10 cellular contexts compared by ENCODE assay signal in genomic region chr18:54945726-54946125, GRCh38. TPM values are rescaled to one million over a fixed set of nuclear protein-coding genes. Genes with fewer than 3 reads are reported as not detected.
DNase-seq lines count a peak whose midpoint lies in the region; ATAC-seq, FAIRE-seq and TF ChIP-seq lines count a peak whose summit lies in the region.
"Had no signal": no experiment of that assay in that cellular context is flagged by ENCODE, and none has a peak within 500 bp of the region (broad histone marks: within the 10 kb centered on the region; RNA-seq: fewer than 3 reads in every experiment).

No MANE protein-coding gene starts in this region.

- H3K9me3 Mint-ChIP-seq in astrocyte (ENCODE audit: unreplicated experiment): no peaks in the 10 kb centered on the region
- H3K9me3 Mint-ChIP-seq in memory B cell: no peaks in the 10 kb centered on the region

- TF ChIP-seq EP300 in A549 (IDR thresholded peaks at IDR 0.05): no peak

- H3K4me3 Mint-ChIP-seq in astrocyte (ENCODE audit: unreplicated experiment) (no peak overlapping the region), memory B cell (peak overlapping the region; percentile 89)

- 41% methylated on average over 2 of the region's 2 CpGs for WGBS in A549 (ENCODE audit: missing lambda C conversion rate)

- no peaks in the 10 kb centered on the region for H3K79me2 ChIP-seq in astrocyte (ENCODE audit: insufficient read depth, low read length)

- TF ChIP-seq RAD21 in A549 (conservative IDR thresholded peaks at IDR 0.05 in 1 of 2, IDR thresholded peaks at IDR 0.05 in 1 of 2): no peak

- POLR2A ChIA-PET in A549 (lab: Yijun Ruan, JAX): no interaction called here

- no peaks in the 10 kb centered on the region for H3K36me3 ChIP-seq in astrocyte (ENCODE audit: insufficient read depth, low read length)
- H3K36me3 ChIP-seq: tibial artery had no signal

- CTCF ChIA-PET in A549 (lab: Yijun Ruan, JAX): interaction anchor here (1.0 kb wide), 1 partner anchor 11 kb away, joined by 3 read pairs; no protein-coding TSS in a partner anchor

- no peak for TF ChIP-seq POLR2A in A549 (IDR thresholded peaks at IDR 0.05; ENCODE audit: low read length)

- no peak overlapping the region for H3K9ac ChIP-seq in astrocyte (ENCODE audit: low read length)

- H3K27me3 ChIP-seq in astrocyte (ENCODE audit: insufficient read depth, low read length): no peaks in the 10 kb centered on the region
- H3K27me3 ChIP-seq: tibial artery had no signal

- H2AFZ ChIP-seq in astrocyte (ENCODE audit: low read depth, low read length): no peak overlapping the region

- H3K27ac Mint-ChIP-seq in astrocyte (ENCODE audit: unreplicated experiment) (no peak overlapping the region), memory B cell (peak overlapping the region; percentile 92)

- H3K27ac ChIP-seq in A549: peak overlapping the region; percentile 75 to 84
- H3K27ac ChIP-seq in astrocyte (ENCODE audit: low read depth, low read length): no peak overlapping the region
- H3K27ac ChIP-seq: tibial artery had no signal

- H3K4me1 Mint-ChIP-seq in astrocyte (ENCODE audit: low read depth, unreplicated experiment) (peaks cover 5% of the 10 kb centered on the region), memory B cell (peaks cover 9% of the 10 kb centered on the region)

- ATAC-seq in A549 (no peak), HG03139 (IDR thresholded peaks at IDR 0.05; ENCODE audit: unreplicated experiment) (peak; percentile 8), memory B cell (ENCODE audit: low read depth) (no peak)

- H3K36me3 Mint-ChIP-seq in astrocyte (ENCODE audit: low read depth, unreplicated experiment) (peaks cover 2% of the 10 kb centered on the region), memory B cell (no peaks in the 10 kb centered on the region)

- H3K4me3 ChIP-seq in A549 (peak overlapping the region; percentile 37), astrocyte (ENCODE audit: insufficient read depth, low read depth, low read length) (no peak overlapping the region)

- H4K20me1 ChIP-seq in astrocyte (ENCODE audit: insufficient read depth, low read length): no peaks in the 10 kb centered on the region

- FAIRE-seq in A549 (lab: Jason Lieb, UNC) (no peak), astrocyte (lab: Jason Lieb, UNC) (no peak), GM19239 (lab: Jason Lieb, UNC) (no peak)

- DNase-seq in A549 (ENCODE audit: low read depth in 1 of 2, low spot score in 1 of 2) (no peak), astrocyte (ENCODE audit: low read depth) (no peak), memory B cell (ENCODE audit: low spot score in 2 of 2) (no peak), middle frontal gyrus (ENCODE audit: extremely low spot score, low spot score) (no peak), GM19239 (ENCODE audit: insufficient read length, low spot score) (no peak), NCI-H748 treated with DMSO at 0.1 percent for 48 hours (lab: John Stamatoyannopoulos, UW) (no peak), NCI-H2171 (lab: John Stamatoyannopoulos, UW) (no peak)
- DNase-seq: DMS153, tibial artery had no signal

- H3K27me3 Mint-ChIP-seq in astrocyte (ENCODE audit: low read depth, unreplicated experiment) (no peaks in the 10 kb centered on the region), memory B cell (peaks cover 2% of the 10 kb centered on the region)

- TF ChIP-seq CTCF in A549 (IDR thresholded peaks at IDR 0.05) (no peak), astrocyte (IDR thresholded peaks at IDR 0.05; ENCODE audit: insufficient read depth, low read depth, low read length) (no peak)

- H3K4me1 ChIP-seq in A549 (peaks cover 44% of the 10 kb centered on the region), astrocyte (ENCODE audit: insufficient read depth, low read length) (no peaks in the 10 kb centered on the region)

- H3K9me3 ChIP-seq in A549 (no peaks in the 10 kb centered on the region), astrocyte (ENCODE audit: insufficient read depth, low read depth, low read length) (no peaks in the 10 kb centered on the region)
- H3K9me3 ChIP-seq: tibial artery had no signal

- H3K4me2 ChIP-seq in A549 (peak overlapping the region; percentile 81), astrocyte (ENCODE audit: low read length) (peak overlapping the region; percentile 82)

TF ChIP-seq in A549, 52 proteins besides CTCF, POLR2A, EP300 and RAD21:
- TF ChIP-seq ZSCAN20 (CRISPR knock-in tag; IDR thresholded peaks at IDR 0.05): no peak
- no peak for TF ChIP-seq KDM5A (IDR thresholded peaks at IDR 0.05)
- no peak for TF ChIP-seq CBX8 (IDR thresholded peaks at IDR 0.05)
- no peak for TF ChIP-seq HDAC2 (IDR thresholded peaks at IDR 0.05)
- no peak for TF ChIP-seq RCOR1 (IDR thresholded peaks at IDR 0.05; ENCODE audit: low read depth, low read length)
- no peak for TF ChIP-seq CEBPB (IDR thresholded peaks at IDR 0.05)
- no peak for TF ChIP-seq REST (IDR thresholded peaks at IDR 0.05)
- no peak for TF ChIP-seq MAX (IDR thresholded peaks at IDR 0.05)
- no peak for TF ChIP-seq JUN (IDR thresholded peaks at IDR 0.05)
- no peak for TF ChIP-seq MAZ (IDR thresholded peaks at IDR 0.05; ENCODE audit: borderline replicate concordance, low read depth, low read length)
- TF ChIP-seq BCL3 (IDR thresholded peaks at IDR 0.05): no peak

RNA-seq across cellular contexts. Expression of gene CCDC68, which starts 13.5 kb away (rescaled TPM):
- polyA plus RNA-seq in A549 (2011; rRNA removed) (11.2 and 12.4 TPM in 2 replicates), A549 (2017; fragmentation: RNase III; extraction: RNeasy Plus Mini Kit Qiagen cat#74134 plus additional on column Dnase treatment) (2.8 to 3.1 TPM (median 3.1 TPM) in 3 replicates)
- 0.89 and 0.91 TPM in 2 replicates for polyA plus RNA-seq in A549 (2012; cell fraction: cytosol; rRNA removed)
- 0.47 and 1.2 TPM in 2 replicates for polyA plus RNA-seq in A549 (2012; cell fraction: nucleus; rRNA removed)
- 3.4 and 6.3 TPM in 2 replicates for polyA minus RNA-seq in A549 (2011; rRNA and poly(A)+ RNA removed)
- 2.2 and 2.4 TPM in 2 replicates for total RNA-seq in astrocyte
